ENCODE assay signal across 8 cellular contexts in the genomic region with DNA sequence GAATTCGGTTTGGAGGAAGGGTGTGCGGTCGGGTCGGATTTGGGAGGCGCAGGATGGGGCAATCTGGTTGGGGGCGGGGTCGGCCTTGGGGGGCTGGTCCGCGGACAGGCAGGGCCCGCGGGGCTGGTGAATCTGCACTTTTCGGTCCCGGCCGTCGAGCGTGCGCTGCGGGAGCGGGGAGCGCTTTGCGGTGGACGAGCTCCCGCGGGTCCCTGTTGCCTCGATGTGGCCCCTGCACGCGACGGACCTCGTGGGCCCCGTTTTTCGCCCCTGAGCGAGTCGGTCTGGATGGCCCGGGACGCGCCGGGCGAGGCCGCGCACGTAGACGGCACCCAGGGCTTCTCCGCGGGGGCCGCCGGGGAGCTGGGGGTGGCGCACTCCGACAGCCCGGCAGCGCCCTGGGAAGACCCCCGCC. TPM values are rescaled to one million over a fixed set of nuclear protein-coding genes. Genes with fewer than 3 reads are reported as not detected.
DNase-seq lines count a peak whose midpoint lies in the region; ATAC-seq and TF ChIP-seq lines count a peak whose summit lies in the region.

No MANE protein-coding gene starts in this region.

- H3K36me3 ChIP-seq in fibroblast of lung (ENCODE audit: control insufficient read depth, insufficient read depth, low read length), result peaks cover 16% of the 10 kb centered on the region

- peaks cover 53% of the 10 kb centered on the region for H3K79me2 ChIP-seq in fibroblast of lung (ENCODE audit: control insufficient read depth, insufficient read depth, low read length)

- no peak overlapping the region for H3K4me2 ChIP-seq in fibroblast of lung (ENCODE audit: extremely low read depth, insufficient read depth, low read length)

- ATAC-seq in omental fat pad (ENCODE audit: low FRiP score) (no peak), HG03354 (IDR thresholded peaks at IDR 0.05; ENCODE audit: poor library complexity, severe bottlenecking, unreplicated experiment) (no peak), HG03521 (IDR thresholded peaks at IDR 0.05; ENCODE audit: unreplicated experiment) (no peak), HG03095 (IDR thresholded peaks at IDR 0.05; ENCODE audit: unreplicated experiment) (no peak), HG02884 (IDR thresholded peaks at IDR 0.05; ENCODE audit: unreplicated experiment) (no peak)

- H3K4me3 ChIP-seq in HL-60 (replicated peaks; ENCODE audit: insufficient read depth, low read length) (peak overlapping the region; percentile 98), fibroblast of lung (replicated peaks in 1 of 4; ENCODE audit: control extremely low read depth in 1 of 4, insufficient read depth in 1 of 4, low read depth in 3 of 4, low read length in 4 of 4) (peak overlapping the region; percentile 65 to 99 (median 82))

- H3K27ac ChIP-seq in HL-60 (replicated peaks), result peak overlapping the region; percentile 97
- peak overlapping the region; percentile 95 for H3K27ac ChIP-seq in fibroblast of lung (ENCODE audit: insufficient read depth, low read length)

- DNase-seq in HL-60 (ENCODE audit: low read depth in 1 of 2, low spot score in 1 of 2) (peak in 1 of 2 experiments; percentile 52), fibroblast of lung (ENCODE audit: low read depth in 2 of 2) (no peak), omental fat pad (ENCODE audit: low spot score) (peak; percentile 37)
- peak; percentile 42 to 51 for DNase-seq in activated CD4-positive, alpha-beta T cell treated with anti-CD3 and anti-CD28 coated beads, Interleukin-2, amount 50 U/mL, for 48 hours

- H3K27me3 ChIP-seq in HL-60 (ENCODE audit: insufficient read depth, poor library complexity, severe bottlenecking), result no peaks in the 10 kb centered on the region
- H3K27me3 ChIP-seq in fibroblast of lung (ENCODE audit: control insufficient read depth, insufficient read depth, low read length), result no peaks in the 10 kb centered on the region

- H3K9me3 ChIP-seq in fibroblast of lung (ENCODE audit: control insufficient read depth, insufficient read depth, low read depth, low read length), result no peaks in the 10 kb centered on the region

- H4K20me1 ChIP-seq in fibroblast of lung (ENCODE audit: control insufficient read depth, extremely low read depth, insufficient read depth, low read length), result peaks cover 4% of the 10 kb centered on the region

- no peak overlapping the region for H2AFZ ChIP-seq in fibroblast of lung (ENCODE audit: low read length)

- no peak for TF ChIP-seq CTCF in HL-60 (IDR thresholded peaks at IDR 0.05; ENCODE audit: insufficient read depth, low read length)
- no peak for TF ChIP-seq CTCF in fibroblast of lung (conservative IDR thresholded peaks at IDR 0.05 in 1 of 2, IDR thresholded peaks at IDR 0.05 in 1 of 2; ENCODE audit: low read depth in 1 of 2, low read length in 2 of 2)
- TF ChIP-seq CTCF in omental fat pad (IDR thresholded peaks at IDR 0.05), result no peak

- H3K9ac ChIP-seq in fibroblast of lung (ENCODE audit: insufficient read depth, low read length), result peak overlapping the region; percentile 97

- peaks cover 17% of the 10 kb centered on the region for H3K4me1 ChIP-seq in fibroblast of lung (ENCODE audit: control insufficient read depth, extremely low read depth, insufficient read depth, low read length)

RNA-seq across cellular contexts. Expression of gene PEAK3, which starts 11.8 kb away (rescaled TPM):
- total RNA-seq in fibroblast of lung (not detected in 2 replicates), omental fat pad (1 to 10 TPM in 3 of 4 donors, under 1 TPM in 1; 0.09 to 9.1 (median 1.3) TPM)
- not detected in 2 replicates for polyA plus RNA-seq in fibroblast of lung
- 0.06 and 0.08 TPM in 2 replicates for polyA plus RNA-seq in fibroblast of lung (2012)
- not detected in 2 replicates for polyA minus RNA-seq in fibroblast of lung (ENCODE audit: low replicate concordance)

RNA-seq across cellular contexts. Expression of gene JSRP1, which starts 13.9 kb away (rescaled TPM):
- not detected in 2 replicates for total RNA-seq in fibroblast of lung
- polyA plus RNA-seq in fibroblast of lung, result not detected in 2 replicates
- polyA plus RNA-seq in fibroblast of lung (2012), result 0.64 and 0.88 TPM in 2 replicates
- not detected in 2 replicates for polyA minus RNA-seq in fibroblast of lung (ENCODE audit: low replicate concordance)
- not detected for total RNA-seq in omental fat pad

RNA-seq across cellular contexts. Expression of gene AMH, which starts 21.0 kb away (rescaled TPM):
- total RNA-seq in fibroblast of lung, result 0.26 and 0.33 TPM in 2 replicates
- 0.03 and 0.07 TPM in 2 replicates for polyA plus RNA-seq in fibroblast of lung
- 0.28 and 0.51 TPM in 2 replicates for polyA plus RNA-seq in fibroblast of lung (2012)
- polyA minus RNA-seq in fibroblast of lung (ENCODE audit: low replicate concordance), result not detected in 2 replicates
- 1 to 10 TPM in 1 of 4 donors, under 1 TPM in 2, not detected in 1; 0.25 to 1.1 (median 0.72) TPM for total RNA-seq in omental fat pad

RNA-seq across cellular contexts. Expression of gene SF3A2, which starts 33.5 kb away (rescaled TPM):
- total RNA-seq in fibroblast of lung (23.1 and 31.5 TPM in 2 replicates), omental fat pad (10 to 100 TPM; 13.2 to 31.1 (median 24.5) TPM)
- 11.1 and 14.8 TPM in 2 replicates for polyA plus RNA-seq in fibroblast of lung
- polyA plus RNA-seq in fibroblast of lung (2012), result 41.0 and 51.7 TPM in 2 replicates
- 10.5 and 12.8 TPM in 2 replicates for polyA minus RNA-seq in fibroblast of lung (ENCODE audit: low replicate concordance)

RNA-seq across cellular contexts. Expression of gene PLEKHJ1, which starts 34.0 kb away (rescaled TPM):
- total RNA-seq in fibroblast of lung, result 46.0 and 61.3 TPM in 2 replicates
- polyA plus RNA-seq in fibroblast of lung, result 34.9 and 41.3 TPM in 2 replicates
- 45.7 and 63.1 TPM in 2 replicates for polyA plus RNA-seq in fibroblast of lung (2012)
- polyA minus RNA-seq in fibroblast of lung (ENCODE audit: low replicate concordance), result 54.4 and 130 TPM in 2 replicates
- 10 to 100 TPM; 45.0 to 67.5 (median 52.3) TPM for total RNA-seq in omental fat pad

Comparison
In these comparisons a context has a peak if more than half of its experiments do, and no peak if none do; other contexts are left out.
1. DNase-seq: peak in activated CD4-positive, alpha-beta T cell treated with anti-CD3 and anti-CD28 coated beads, Interleukin-2, amount 50 U/mL, for 48 hours (2 of 2) and omental fat pad (single experiment); none in fibroblast of lung (0 of 2).